Comparison of ENCODE assay signal across 10 cellular contexts in the genomic region with DNA sequence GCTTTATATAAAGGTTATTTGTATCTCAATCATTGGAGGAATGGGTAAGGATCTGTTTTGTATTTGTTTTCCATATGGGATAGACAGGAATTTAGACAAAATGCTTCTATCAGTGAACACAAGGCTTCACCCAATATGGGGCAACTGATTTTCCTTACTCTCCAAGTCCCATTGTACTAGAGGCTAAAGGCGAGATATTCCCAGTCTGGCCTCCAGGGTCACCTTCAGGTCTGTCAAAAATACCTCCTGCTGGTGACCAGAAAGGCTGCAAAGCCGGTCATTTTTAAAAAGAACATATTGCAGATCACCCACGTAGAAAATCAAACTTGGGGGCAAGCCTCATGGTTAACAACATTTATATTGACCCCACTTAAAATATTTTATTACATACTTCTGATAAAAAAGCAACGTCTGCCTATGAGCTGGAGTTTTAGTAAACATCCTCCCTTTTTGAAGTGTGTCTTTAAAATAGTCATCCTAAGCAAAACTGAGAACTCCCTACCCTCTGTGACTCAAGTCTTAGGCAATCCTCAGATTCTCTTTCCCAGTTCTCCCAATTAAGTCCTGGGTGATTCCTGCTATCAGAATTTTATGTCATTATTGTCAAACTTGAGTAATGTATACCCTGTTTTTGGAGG.
DNase-seq lines count a peak whose midpoint lies in the region; ATAC-seq lines count a peak whose summit lies in the region.
"Had no signal": no experiment of that assay in that cellular context is flagged by ENCODE, and none has a peak within 500 bp of the region (broad histone marks: within the 10 kb centered on the region; RNA-seq: fewer than 3 reads in every experiment).

No MANE protein-coding gene starts in this region.

- no peak overlapping the region for H2AK5ac ChIP-seq in mesendoderm (ENCODE audit: low read length)

- H4K5ac ChIP-seq in mesendoderm (ENCODE audit: low read length): no peak overlapping the region

- H3K79me2 ChIP-seq in mesendoderm (ENCODE audit: control insufficient read depth, insufficient read depth, low read length): no peaks in the 10 kb centered on the region

- WGBS in mesendoderm (ENCODE audit: extremely low coverage, insufficient coverage, low lambda C conversion rate): no CpG with 5 or more reads among the region's 4 CpGs

- H3K56ac ChIP-seq in mesendoderm (ENCODE audit: low read length): no peak overlapping the region

- H3K23ac ChIP-seq in mesendoderm (ENCODE audit: low read length): no peak overlapping the region

- H3K27me3 ChIP-seq in MG63: no peaks in the 10 kb centered on the region
- H3K27me3 ChIP-seq in mesendoderm (ENCODE audit: insufficient read depth, low read length, poor library complexity): no peaks in the 10 kb centered on the region
- H3K27me3 ChIP-seq: esophagus squamous epithelium had no signal

- H3K36me3 ChIP-seq in MG63 (no peaks in the 10 kb centered on the region), mesendoderm (ENCODE audit: control insufficient read depth, insufficient read depth, low read length) (no peaks in the 10 kb centered on the region)
- H3K36me3 ChIP-seq: esophagus squamous epithelium had no signal

- H3K9ac ChIP-seq in mesendoderm (ENCODE audit: low read length): no peak overlapping the region

- H3K4me3 ChIP-seq in MG63: no peak overlapping the region
- H3K4me3 ChIP-seq in mesendoderm (ENCODE audit: low read length): no peak overlapping the region
- H3K4me3 ChIP-seq: esophagus squamous epithelium had no signal

- H2BK5ac ChIP-seq in mesendoderm (ENCODE audit: low read length): no peak overlapping the region

- peak; percentile 82 for DNase-seq in EH (ENCODE audit: low read depth)
- peak; percentile 32 for DNase-seq in MG63
- DNase-seq in dermis blood vessel endothelial cell: peak; percentile 43
- DNase-seq in mesendoderm: peak; percentile 86
- DNase-seq in activated CD4-positive, alpha-beta T cell treated with anti-CD3 and anti-CD28 coated beads for 48 hours: no peak
- DNase-seq: esophagus squamous epithelium, natural killer cell had no signal

- H3K9me3 ChIP-seq in MG63: no peaks in the 10 kb centered on the region; the same call in 1 of the 2 replicates
- H3K9me3 ChIP-seq: esophagus squamous epithelium had no signal

- H3K27ac ChIP-seq in mesendoderm (ENCODE audit: low read depth, low read length): no peak overlapping the region

- H4K8ac ChIP-seq in mesendoderm (ENCODE audit: low read depth, low read length): no peak overlapping the region

- H3K4me1 ChIP-seq in mesendoderm (ENCODE audit: control insufficient read depth, low read depth, low read length): no peaks in the 10 kb centered on the region
- H3K4me1 ChIP-seq: esophagus squamous epithelium had no signal

- H2BK15ac ChIP-seq in mesendoderm (replicated peaks; ENCODE audit: low read depth): no peak overlapping the region

- H2BK120ac ChIP-seq in mesendoderm (ENCODE audit: low read depth, low read length): no peak overlapping the region

- H3K79me1 ChIP-seq in mesendoderm (ENCODE audit: low read length): no peaks in the 10 kb centered on the region

- no peak overlapping the region for H3K18ac ChIP-seq in mesendoderm (ENCODE audit: low read length)

- H3K4ac ChIP-seq in mesendoderm (ENCODE audit: low read depth, low read length): no peak overlapping the region

- no peak for ATAC-seq in GM18498 (IDR thresholded peaks at IDR 0.05; ENCODE audit: unreplicated experiment)
- ATAC-seq in esophagus mucosa: no peak
- ATAC-seq in HG03521 (IDR thresholded peaks at IDR 0.05; ENCODE audit: unreplicated experiment): no peak
- ATAC-seq: natural killer cell had no signal

- no peak overlapping the region for H3K4me2 ChIP-seq in mesendoderm (ENCODE audit: low read length)
